Comparison of ENCODE assay signal across 27 cellular contexts in genomic region chr13:30874111-30874510, GRCh38. TPM values are rescaled to one million over a fixed set of nuclear protein-coding genes. Genes with fewer than 3 reads are reported as not detected.
DNase-seq lines count a peak whose midpoint lies in the region; TF ChIP-seq lines count a peak whose summit lies in the region.
"Had no signal": no experiment of that assay in that cellular context is flagged by ENCODE, and none has a peak within 500 bp of the region (broad histone marks: within the 10 kb centered on the region; RNA-seq: fewer than 3 reads in every experiment).

No MANE protein-coding gene starts in this region.

- H3K23ac ChIP-seq in neuronal stem cell (ENCODE audit: low read depth, low read length, poor library complexity), result peak overlapping the region; percentile 46

- H3K79me1 ChIP-seq in neuronal stem cell (ENCODE audit: low read depth, low read length), result no peaks in the 10 kb centered on the region

- no peak overlapping the region for H3K4me3 Mint-ChIP-seq in endothelial cell (ENCODE audit: unreplicated experiment)
- H3K4me3 Mint-ChIP-seq: activated B cell treated with CpG ODN at 0.5 μM for 24 hours; activated CD8-positive, alpha-beta T cell treated with anti-CD3 and anti-CD28 coated beads for 36 hours; activated T-cell treated with anti-CD3 and anti-CD28 coated beads, Interleukin-2, amount 50 U/mL, for 24 hours; naive thymus-derived CD4-positive, alpha-beta T cell had no signal

- peaks cover 10% of the 10 kb centered on the region for H3K79me2 ChIP-seq in GM23248 (ENCODE audit: insufficient read depth)

- no peak for TF ChIP-seq POLR2A in sigmoid colon (IDR thresholded peaks at IDR 0.05)

- H4K91ac ChIP-seq in neuronal stem cell (ENCODE audit: low read depth, low read length, poor library complexity), result peak overlapping the region; percentile 92

- no peaks in the 10 kb centered on the region for H3K9me3 ChIP-seq in GM23248 (ENCODE audit: low read depth)
- no peaks in the 10 kb centered on the region for H3K9me3 ChIP-seq in WERI-Rb-1 (ENCODE audit: severe bottlenecking)
- no peaks in the 10 kb centered on the region for H3K9me3 ChIP-seq in neuronal stem cell (replicated peaks in 1 of 2; ENCODE audit: control insufficient read depth in 2 of 2, insufficient read depth in 1 of 2, low read depth in 1 of 2, low read length in 2 of 2)
- H3K9me3 ChIP-seq in sigmoid colon, result no peaks in the 10 kb centered on the region
- H3K9me3 ChIP-seq: BE2C had no signal

- peak overlapping the region; percentile 42 for H3K27ac Mint-ChIP-seq in endothelial cell (ENCODE audit: unreplicated experiment)
- H3K27ac Mint-ChIP-seq: activated B cell treated with CpG ODN at 0.5 μM for 24 hours; activated CD8-positive, alpha-beta T cell treated with anti-CD3 and anti-CD28 coated beads for 36 hours; activated T-cell treated with anti-CD3 and anti-CD28 coated beads, Interleukin-2, amount 50 U/mL, for 24 hours; naive thymus-derived CD4-positive, alpha-beta T cell had no signal

- H3K4ac ChIP-seq in neuronal stem cell (ENCODE audit: low read length), result no peak overlapping the region

- no peak for TF ChIP-seq CTCF in WERI-Rb-1 (IDR thresholded peaks at IDR 0.05; ENCODE audit: low read depth, low read length)
- TF ChIP-seq CTCF in endothelial cell (IDR thresholded peaks at IDR 0.05; ENCODE audit: unreplicated experiment), result no peak
- TF ChIP-seq CTCF in sigmoid colon (IDR thresholded peaks at IDR 0.05), result no peak

- H3K27me3 ChIP-seq in GM23248 (replicated peaks; ENCODE audit: insufficient read depth), result no peaks in the 10 kb centered on the region
- no peaks in the 10 kb centered on the region for H3K27me3 ChIP-seq in WERI-Rb-1 (ENCODE audit: insufficient read depth, low read depth, severe bottlenecking)
- H3K27me3 ChIP-seq in neuronal stem cell (ENCODE audit: control insufficient read depth in 3 of 3, insufficient read depth in 3 of 3, low read depth in 1 of 3, low read length in 3 of 3), result no peaks in the 10 kb centered on the region
- no peaks in the 10 kb centered on the region for H3K27me3 ChIP-seq in sigmoid colon
- H3K27me3 ChIP-seq: BE2C had no signal

- no peak overlapping the region for H3K4me3 ChIP-seq in GM23248
- no peak overlapping the region for H3K4me3 ChIP-seq in WERI-Rb-1 (ENCODE audit: low read depth, low read length)
- H3K4me3 ChIP-seq in neuronal stem cell (ENCODE audit: low read length in 2 of 2), result no peak overlapping the region
- no peak overlapping the region for H3K4me3 ChIP-seq in sigmoid colon

- H3K27ac ChIP-seq in GM23248 (peak overlapping the region; percentile 96), WERI-Rb-1 (no peak overlapping the region), neuronal stem cell (replicated peaks; ENCODE audit: low read length) (peak overlapping the region; percentile 90), sigmoid colon (peak overlapping the region in 2 of 4 donors; percentile 41 to 87)

- DNase-seq in GM23248, result no peak
- peak; percentile 26 for DNase-seq in WERI-Rb-1
- DNase-seq in endothelial cell (ENCODE audit: low spot score), result no peak
- no peak for DNase-seq in neuronal stem cell (ENCODE audit: low spot score)
- DNase-seq in NCI-H2171 treated with DMSO at 0.1 percent for 48 hours (lab: John Stamatoyannopoulos, UW), result no peak
- no peak for DNase-seq in epidermal melanocyte (ENCODE audit: insufficient read length, low spot score)
- no peak for DNase-seq in NCI-H2171 (lab: John Stamatoyannopoulos, UW)
- no peak for DNase-seq in sigmoid colon
- DNase-seq: activated B cell treated with CpG ODN at 0.5 μM for 24 hours; activated CD8-positive, alpha-beta T cell treated with anti-CD3 and anti-CD28 coated beads for 36 hours; activated naive CD4-positive, alpha-beta T cell treated with Interleukin-2 at 50 U/mL for 16 hours; activated T-cell treated with anti-CD3 and anti-CD28 coated beads, Interleukin-2, amount 50 U/mL, for 24 hours; amygdala; central memory CD4-positive, alpha-beta T cell; COR-L47; DND-41; effector CD4-positive, alpha-beta T cell; GOT3; KBM-7; naive thymus-derived CD4-positive, alpha-beta T cell; NCI-H1436; NCI-H524 treated with DMSO at 0.1 percent for 48 hours; RPMI8226; stimulated activated CD8-positive, alpha-beta memory T cell treated with anti-CD3 and anti-CD28 coated beads, Interleukin-4, amount 100 ng/mL, for 48 hours had no signal

- peak overlapping the region; percentile 91 for H3K14ac ChIP-seq in neuronal stem cell (ENCODE audit: low read length)

- H3K4me2 ChIP-seq in GM23248 (ENCODE audit: unreplicated experiment), result peak overlapping the region; percentile 14
- no peak overlapping the region for H3K4me2 ChIP-seq in neuronal stem cell (ENCODE audit: insufficient read depth, low read length, poor library complexity, severe bottlenecking)

- 81 to 82% methylated on average over 6 of the region's 6 CpGs for WGBS in GM23248 (ENCODE audit: low coverage in 1 of 2, low lambda C conversion rate in 2 of 2, missing lambda C conversion rate in 2 of 2), 2 experiments
- no CpG with 5 or more reads among the region's 6 CpGs for WGBS in neuronal stem cell (ENCODE audit: extremely low coverage in 2 of 2, insufficient read length in 2 of 2, insufficient replicate concordance in 1 of 2), 2 donors
- 84% methylated on average over 6 of the region's 6 CpGs for WGBS in sigmoid colon, 2 donors

- in situ Hi-C loops in GM23248 (cut with MboI), result no loop called here

- peak overlapping the region; percentile 30 for H2BK120ac ChIP-seq in neuronal stem cell (ENCODE audit: low read depth, low read length)

- H3K9ac ChIP-seq in GM23248, result peak overlapping the region; percentile 74
- no peak overlapping the region for H3K9ac ChIP-seq in neuronal stem cell (ENCODE audit: low read depth, low read length, poor library complexity)

- no peaks in the 10 kb centered on the region for H4K20me1 ChIP-seq in GM23248 (ENCODE audit: insufficient read depth)

- H3K4me1 ChIP-seq in GM23248 (ENCODE audit: insufficient read depth), result peaks cover 58% of the 10 kb centered on the region
- peaks cover 26 to 45% of the 10 kb centered on the region in 2 donors for H3K4me1 ChIP-seq in neuronal stem cell (ENCODE audit: control insufficient read depth in 2 of 2, insufficient read depth in 1 of 2, low read depth in 1 of 2, low read length in 2 of 2)
- H3K4me1 ChIP-seq in sigmoid colon, result peaks cover 0 to 48% (median 32%) of the 10 kb centered on the region in 4 donors

- no peaks in the 10 kb centered on the region for H3K9me3 Mint-ChIP-seq in endothelial cell (ENCODE audit: unreplicated experiment)
- H3K9me3 Mint-ChIP-seq: activated B cell treated with CpG ODN at 0.5 μM for 24 hours; activated CD8-positive, alpha-beta T cell treated with anti-CD3 and anti-CD28 coated beads for 36 hours; activated T-cell treated with anti-CD3 and anti-CD28 coated beads, Interleukin-2, amount 50 U/mL, for 24 hours; naive thymus-derived CD4-positive, alpha-beta T cell had no signal

- TF ChIP-seq EP300 in sigmoid colon (IDR thresholded peaks at IDR 0.05), result no peak

- H3K4me1 Mint-ChIP-seq in endothelial cell (ENCODE audit: unreplicated experiment), result peaks cover 22% of the 10 kb centered on the region

- intact Hi-C loops in sigmoid colon (cut with DNase I), result loop anchor here (10.0 kb wide), 1 partner anchor 291 kb away; the partner anchor contains the start of gene HSPH1

- H2AK5ac ChIP-seq in neuronal stem cell (ENCODE audit: low read depth, low read length), result no peak overlapping the region

- no peak overlapping the region for H4K8ac ChIP-seq in neuronal stem cell (ENCODE audit: low read depth, low read length)

- H3K36me3 ChIP-seq in GM23248 (ENCODE audit: low read depth) (no peaks in the 10 kb centered on the region), WERI-Rb-1 (no peaks in the 10 kb centered on the region), neuronal stem cell (replicated peaks in 1 of 2; ENCODE audit: control insufficient read depth in 2 of 2, insufficient read depth in 2 of 2, low read length in 2 of 2) (no peaks in the 10 kb centered on the region), sigmoid colon (no peaks in the 10 kb centered on the region)
- H3K36me3 ChIP-seq: BE2C had no signal

- H3K27me3 Mint-ChIP-seq in endothelial cell (ENCODE audit: unreplicated experiment), result peaks cover 5% of the 10 kb centered on the region

- peak overlapping the region; percentile 52 for H2BK12ac ChIP-seq in neuronal stem cell (ENCODE audit: low read length)

- H3F3A ChIP-seq in GM23248 (ENCODE audit: insufficient read depth), result peaks cover 45% of the 10 kb centered on the region

- peak overlapping the region; percentile 95 for H3K18ac ChIP-seq in neuronal stem cell (ENCODE audit: low read length)

- H2AFZ ChIP-seq in GM23248 (peak overlapping the region; percentile 40), neuronal stem cell (ENCODE audit: low read length) (peak overlapping the region; percentile 80)

- H3K9me2 ChIP-seq in GM23248 (ENCODE audit: insufficient read depth), result no peaks in the 10 kb centered on the region

- no peak overlapping the region for H2BK15ac ChIP-seq in neuronal stem cell (ENCODE audit: low read length)

- no peak overlapping the region for H2BK5ac ChIP-seq in neuronal stem cell (ENCODE audit: low read length)

- H3K36me3 Mint-ChIP-seq in endothelial cell (ENCODE audit: low read depth, unreplicated experiment), result no peaks in the 10 kb centered on the region
- H3K36me3 Mint-ChIP-seq: naive thymus-derived CD4-positive, alpha-beta T cell had no signal

RNA-seq across cellular contexts. Expression of gene MEDAG, which starts 32.0 kb away (rescaled TPM):
- total RNA-seq in GM23248 (2014; rRNA removed; shearing (Covaris generic)), result 228 and 243 TPM in 2 replicates
- 84.9 and 86.0 TPM in 2 replicates for polyA plus RNA-seq in GM23248 (2016; fragmentation: Nextera tagmentation; extraction: Ambion mirVana)
- 0.77 TPM for total RNA-seq in endothelial cell (ENCODE audit: unreplicated experiment)
- polyA plus RNA-seq in neuronal stem cell (2013, experiment 1 of 2), result 0.31 TPM
- polyA plus RNA-seq in neuronal stem cell (2013, experiment 2 of 2), result 0.18 TPM
- 10 to 100 TPM; 14.3 to 42.1 (median 20.1) TPM for total RNA-seq in sigmoid colon
- polyA plus RNA-seq in sigmoid colon, result 10 to 100 TPM in 1 of 3 donors, 1 to 10 TPM in 2; 1.4 to 18.0 (median 5.0) TPM
- total RNA-seq: A673; activated B cell treated with CpG ODN at 0.5 μM for 24 hours; activated CD8-positive, alpha-beta T cell treated with anti-CD3 and anti-CD28 coated beads for 36 hours had no signal

RNA-seq across cellular contexts. Expression of gene TEX26, which starts 58.3 kb away (rescaled TPM):
- total RNA-seq in GM23248 (2014; rRNA removed; shearing (Covaris generic)), result 0.22 TPM in 1 of 2 replicates, not detected in the other
- polyA plus RNA-seq in GM23248 (2016; fragmentation: Nextera tagmentation; extraction: Ambion mirVana) (not detected in 2 replicates), sigmoid colon (not detected)
- total RNA-seq in endothelial cell (ENCODE audit: unreplicated experiment) (not detected), sigmoid colon (not detected)
- 0.24 TPM for polyA plus RNA-seq in neuronal stem cell (2013, experiment 1 of 2)
- polyA plus RNA-seq in neuronal stem cell (2013, experiment 2 of 2), result 0.18 TPM
- total RNA-seq: A673; activated B cell treated with CpG ODN at 0.5 μM for 24 hours; activated CD8-positive, alpha-beta T cell treated with anti-CD3 and anti-CD28 coated beads for 36 hours; naive thymus-derived CD4-positive, alpha-beta T cell had no signal
- polyA plus RNA-seq: naive thymus-derived CD4-positive, alpha-beta T cell; urinary bladder had no signal
